Comparison of ENCODE assay signal across 8 cellular contexts in genomic region chr1:84298688-84299535, GRCh38. TPM values are rescaled to one million over a fixed set of nuclear protein-coding genes. Genes with fewer than 3 reads are reported as not detected.
DNase-seq lines count a peak whose midpoint lies in the region; ATAC-seq and TF ChIP-seq lines count a peak whose summit lies in the region.

No MANE protein-coding gene starts in this region.

- DNase-seq in BJ (ENCODE audit: low read depth) (no peak), NCI-H69 (lab: John Stamatoyannopoulos, UW) (peak; percentile 75), fibroblast of pulmonary artery (ENCODE audit: low read depth) (peak; percentile 22), natural killer cell (peak; percentile 23), upper lobe of left lung (peak; percentile 35 to 87)
- DNase-seq in activated T-cell treated with anti-CD3 and anti-CD28 coated beads, Interleukin-2, amount 50 U/mL, for 24 hours, result peak; percentile 69

- H3K27ac Mint-ChIP-seq in activated T-cell treated with anti-CD3 and anti-CD28 coated beads, Interleukin-2, amount 50 U/mL, for 24 hours, result peak overlapping the region; percentile 89
- H3K27ac Mint-ChIP-seq in natural killer cell, result peak overlapping the region in 1 of 2 donors; percentile 81

- peak overlapping the region; percentile 54 to 88 (median 77) for H3K27ac ChIP-seq in upper lobe of left lung

- peaks cover 1% of the 10 kb centered on the region for H3K36me3 Mint-ChIP-seq in activated T-cell treated with anti-CD3 and anti-CD28 coated beads, Interleukin-2, amount 50 U/mL, for 24 hours (ENCODE audit: low read depth)
- no peaks in the 10 kb centered on the region for H3K36me3 Mint-ChIP-seq in natural killer cell

- H3K36me3 ChIP-seq in BJ (ENCODE audit: control insufficient read depth, insufficient read depth, low read length) (no peaks in the 10 kb centered on the region), upper lobe of left lung (no peaks in the 10 kb centered on the region)

- no peaks in the 10 kb centered on the region for H3K9me3 Mint-ChIP-seq in activated T-cell treated with anti-CD3 and anti-CD28 coated beads, Interleukin-2, amount 50 U/mL, for 24 hours
- H3K9me3 Mint-ChIP-seq in natural killer cell, result no peaks in the 10 kb centered on the region

- WGBS in upper lobe of left lung, 2 donors, result 4 to 5% methylated on average over 16 to 32 of the region's 50 CpGs

- no peaks in the 10 kb centered on the region for H3K27me3 ChIP-seq in BJ (ENCODE audit: control insufficient read depth, insufficient read depth, low read length)
- H3K27me3 ChIP-seq in upper lobe of left lung, result no peaks in the 10 kb centered on the region

- POLR2A ChIA-PET in BJ (lab: Charles Lee), result interaction anchor here (0.6 kb wide), 1 partner anchor 28 kb away, joined by 3 read pairs; no protein-coding TSS in a partner anchor

- ATAC-seq in GM18870 (IDR thresholded peaks at IDR 0.05; ENCODE audit: unreplicated experiment) (peak; percentile 30), HG03095 (IDR thresholded peaks at IDR 0.05; ENCODE audit: unreplicated experiment) (peak; percentile 35), natural killer cell (peak; percentile 59 to 63 (median 60)), upper lobe of left lung (ENCODE audit: low FRiP score in 2 of 2) (peak; percentile 69 to 74)

- CTCF ChIA-PET in BJ (lab: Yijun Ruan, JAX), result interaction anchor here (0.6 kb wide), 2 partner anchors 285 to 484 kb away, joined by 3 read pairs; no protein-coding TSS in a partner anchor

- TF ChIP-seq EP300 in upper lobe of left lung (IDR thresholded peaks at IDR 0.05), result no peak

- no peak for TF ChIP-seq POLR2A in upper lobe of left lung (IDR thresholded peaks at IDR 0.05)

- intact Hi-C loops in natural killer cell (cut with micrococcal nuclease), result no loop called here

- H3K27me3 Mint-ChIP-seq in activated T-cell treated with anti-CD3 and anti-CD28 coated beads, Interleukin-2, amount 50 U/mL, for 24 hours, result peaks cover 16% of the 10 kb centered on the region
- peaks cover 5 to 8% of the 10 kb centered on the region in 2 donors for H3K27me3 Mint-ChIP-seq in natural killer cell (ENCODE audit: low read depth in 2 of 2)

- H3K4me1 Mint-ChIP-seq in activated T-cell treated with anti-CD3 and anti-CD28 coated beads, Interleukin-2, amount 50 U/mL, for 24 hours (ENCODE audit: low read depth), result peaks cover 47% of the 10 kb centered on the region
- H3K4me1 Mint-ChIP-seq in natural killer cell, result peaks cover 28 to 45% of the 10 kb centered on the region in 2 donors

- H3K4me3 ChIP-seq in BJ (ENCODE audit: low read depth, low read length), result peak overlapping the region; percentile 71
- H3K4me3 ChIP-seq in fibroblast of pulmonary artery (replicated peaks; ENCODE audit: low read depth, low read length), result peak overlapping the region; percentile 81
- H3K4me3 ChIP-seq in upper lobe of left lung, result peak overlapping the region; percentile 40 to 82 (median 66)

- H3K4me1 ChIP-seq in upper lobe of left lung, result peaks cover 8 to 51% (median 12%) of the 10 kb centered on the region in 4 donors

- peak overlapping the region; percentile 85 for H3K4me3 Mint-ChIP-seq in activated T-cell treated with anti-CD3 and anti-CD28 coated beads, Interleukin-2, amount 50 U/mL, for 24 hours
- peak overlapping the region; percentile 91 for H3K4me3 Mint-ChIP-seq in natural killer cell

- TF ChIP-seq CTCF in BJ (IDR thresholded peaks at IDR 0.05; ENCODE audit: insufficient read depth, low read depth, low read length), result no peak
- no peak for TF ChIP-seq CTCF in fibroblast of pulmonary artery (IDR thresholded peaks at IDR 0.05; ENCODE audit: low read length, missing control alignments)
- TF ChIP-seq CTCF in natural killer cell (IDR thresholded peaks at IDR 0.05), result no peak
- TF ChIP-seq CTCF in upper lobe of left lung (IDR thresholded peaks at IDR 0.05), result no peak

- peaks cover 0 to 6% (median 0%) of the 10 kb centered on the region in 4 donors for H3K9me3 ChIP-seq in upper lobe of left lung

RNA-seq across cellular contexts. Expression of gene SAMD13, which starts 2.6 kb away (rescaled TPM):
- polyA plus RNA-seq in BJ (2011; rRNA removed), result 0.20 and 0.43 TPM in 2 replicates
- 0.24 TPM in 1 of 2 replicates, not detected in the other for polyA minus RNA-seq in BJ (2011; rRNA and poly(A)+ RNA removed)
- under 1 TPM in 1 of 3 donors, not detected in 2; 0.40 TPM for total RNA-seq in natural killer cell
- total RNA-seq in upper lobe of left lung, result 1 to 10 TPM in 2 of 6 donors, under 1 TPM in 2, not detected in 2; 0.71 to 1.9 (median 0.90) TPM
